32 cellular contexts compared by ENCODE assay signal in the genomic region with DNA sequence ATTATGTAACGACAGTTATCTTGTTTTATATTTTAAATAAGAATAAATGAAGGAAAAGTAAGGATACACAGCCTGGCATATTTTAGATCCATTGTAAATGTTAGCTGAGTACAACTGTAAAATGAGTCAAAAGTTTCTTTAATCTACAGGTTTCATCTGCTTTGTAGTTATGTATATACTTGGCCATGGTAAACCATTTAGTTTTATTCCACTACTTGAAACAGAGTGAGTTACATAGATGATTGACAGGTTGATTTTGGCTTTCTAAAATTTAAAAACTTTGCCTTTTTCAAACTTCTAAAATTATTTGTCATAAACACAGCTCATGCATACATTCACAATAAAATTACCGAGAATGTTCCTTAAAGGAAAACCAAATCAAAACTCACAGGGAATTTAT.
"Had no signal": no experiment of that assay in that cellular context is flagged by ENCODE, and none has a peak within 500 bp of the region (broad histone marks: within the 10 kb centered on the region; RNA-seq: fewer than 3 reads in every experiment).

No MANE protein-coding gene starts in this region.

- ATAC-seq: activated naive CD4-positive, alpha-beta T cell treated with anti-CD3 and anti-CD28 coated beads, Interleukin-2, amount 50 U/mL, for 72 hours; activated naive CD8-positive, alpha-beta T cell treated with anti-CD3 and anti-CD28 coated beads, Interleukin-2, amount 50 U/mL, for 24 hours; activated T-cell treated with anti-CD3 and anti-CD28 coated beads, Interleukin-2, amount 50 U/mL, for 4 hours; activated T-cell treated with anti-CD3 and anti-CD28 coated beads, Interleukin-2, amount 50 U/mL, for 72 hours; activated T-helper 17 cell treated with anti-CD3 and anti-CD28 coated beads, Interleukin-2, amount 50 U/mL, for 72 hours; body of pancreas had no signal

- H3K36me3 ChIP-seq: adrenal gland, ascending aorta, brain microvascular endothelial cell, breast epithelium, cardiac muscle cell had no signal

- DNase-seq: activated effector memory CD4-positive, alpha-beta T cell treated with anti-CD3 and anti-CD28 coated beads, Interleukin-2, amount 50 U/mL, for 16 hours; activated effector memory CD4-positive, alpha-beta T cell treated with Interleukin-2 at 50 U/mL for 16 hours; activated gamma-delta T cell; activated gamma-delta T cell treated with Interleukin-2 at 50 U/mL for 16 hours; activated naive CD4-positive, alpha-beta T cell; activated naive CD4-positive, alpha-beta T cell treated with anti-CD3 and anti-CD28 coated beads for 36 hours; activated naive CD4-positive, alpha-beta T cell treated with anti-CD3 and anti-CD28 coated beads, Interleukin-2, amount 10 ng/mL, durations not matched to agents 7 days and 5 days; activated naive CD4-positive, alpha-beta T cell treated with anti-CD3 and anti-CD28 coated beads, Interleukin-2, amount 50 U/mL, for 16 hours; activated naive CD4-positive, alpha-beta T cell treated with Interleukin-2 at 50 U/mL for 16 hours; activated naive CD8-positive, alpha-beta T cell treated with anti-CD3 and anti-CD28 coated beads for 36 hours; activated naive CD8-positive, alpha-beta T cell treated with anti-CD3 and anti-CD28 coated beads, Interleukin-2, amount 10 ng/mL, durations not matched to agents 7 days and 5 days; activated naive CD8-positive, alpha-beta T cell treated with anti-CD3 and anti-CD28 coated beads, Interleukin-2, amount 50 U/mL, for 24 hours; activated T-cell treated with anti-CD3 and anti-CD28 coated beads, Interleukin-2, amount 50 U/mL, for 1 hour; activated T-cell treated with anti-CD3 and anti-CD28 coated beads, Interleukin-2, amount 50 U/mL, for 24 hours; activated T-cell treated with anti-CD3 and anti-CD28 coated beads, Interleukin-2, amount 50 U/mL, for 4 hours; activated T-cell treated with anti-CD3 and anti-CD28 coated beads, Interleukin-2, amount 50 U/mL, for 48 hours; activated T-cell treated with anti-CD3 and anti-CD28 coated beads, Interleukin-2, amount 50 U/mL, for 72 hours; adrenal gland; amniotic stem cell; amygdala; anterior cingulate cortex; aorta; body of pancreas; brain microvascular endothelial cell; caudate nucleus; central memory CD4-positive, alpha-beta T cell; cerebellar nuclear complex had no signal

- H3K4me3 ChIP-seq: adrenal gland, ascending aorta, body of pancreas, breast epithelium, cardiac muscle cell had no signal

- H3K27ac ChIP-seq: adrenal gland, ascending aorta, body of pancreas, brain microvascular endothelial cell, breast epithelium, cardiac muscle cell had no signal

- H3K9me3 ChIP-seq: adrenal gland, ascending aorta, body of pancreas, breast epithelium had no signal

- H3K4me1 ChIP-seq: adrenal gland, ascending aorta, body of pancreas, breast epithelium had no signal

- H3K27me3 ChIP-seq: adrenal gland, ascending aorta, body of pancreas, brain microvascular endothelial cell, breast epithelium, cardiac muscle cell had no signal
